In the genomic region with DNA sequence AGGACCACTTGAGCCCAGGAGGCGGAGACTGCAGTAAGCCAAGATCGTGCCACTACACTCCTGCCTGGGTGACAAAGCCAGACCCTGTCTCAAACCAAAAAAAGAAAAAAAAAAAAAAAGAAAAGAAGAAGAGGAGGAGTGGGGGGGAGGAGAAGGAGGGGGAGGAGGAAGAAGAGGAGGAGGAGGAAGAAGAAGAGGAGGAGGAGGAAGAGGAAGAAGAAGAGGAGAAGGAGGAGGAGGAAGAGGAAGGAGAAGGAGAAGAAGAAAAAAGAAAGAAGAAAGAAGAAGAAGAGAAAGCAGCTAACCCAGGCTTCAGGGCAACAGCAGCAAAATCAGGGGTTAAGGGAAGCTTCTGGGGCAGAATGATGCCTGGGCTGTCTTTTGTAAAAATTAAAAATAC, we compare ENCODE assay signal across 9 cellular contexts.
"Had no signal": no experiment of that assay in that cellular context is flagged by ENCODE, and none has a peak within 500 bp of the region (broad histone marks: within the 10 kb centered on the region; RNA-seq: fewer than 3 reads in every experiment).

No MANE protein-coding gene starts in this region.

- H3K9me3 ChIP-seq: HAP-1 had no signal

- H3K27ac ChIP-seq: GM23248 had no signal

- H3K36me3 ChIP-seq: HAP-1 had no signal

- DNase-seq: GM23248, GOT3, H7, H9, HCEC 1CT, HFFc6 had no signal

- H3K4me3 ChIP-seq: GM23248, GM23338, HAP-1 had no signal

- ATAC-seq: GM23338, HCT116 had no signal
